ENCODE assay signal across 8 cellular contexts in the genomic region with DNA sequence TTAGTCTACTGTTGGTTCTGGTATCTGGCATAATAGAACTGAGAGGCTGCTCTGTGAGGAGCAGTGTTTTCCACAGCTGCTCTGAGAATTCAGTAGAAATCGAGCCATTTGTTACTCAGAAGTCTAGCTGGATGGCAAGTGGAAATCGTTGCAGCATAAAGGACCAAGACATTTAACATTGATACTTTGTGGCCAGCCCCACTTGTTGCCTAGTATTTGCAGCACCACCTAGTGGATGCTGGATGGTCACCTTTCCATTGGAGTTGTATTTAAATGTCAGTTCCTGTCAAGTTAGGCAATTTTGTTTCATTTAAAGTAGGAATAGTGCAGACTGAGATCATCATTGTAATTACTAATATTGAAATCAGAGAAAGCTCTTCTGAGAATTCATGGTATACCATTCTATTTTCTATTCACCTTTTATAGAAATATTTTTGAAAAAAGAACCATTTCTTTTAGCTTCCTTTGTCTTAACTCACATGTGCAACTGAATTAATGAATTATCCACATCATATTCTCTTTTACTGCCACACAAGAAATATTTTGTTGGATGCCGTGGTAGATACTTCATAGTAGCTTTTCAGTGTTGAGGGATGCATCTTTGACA.
DNase-seq lines count a peak whose midpoint lies in the region; ATAC-seq and TF ChIP-seq lines count a peak whose summit lies in the region.

No MANE protein-coding gene starts in this region.

- H3K4me3 Mint-ChIP-seq in glutamatergic neuron (ENCODE audit: unreplicated experiment) = no peak overlapping the region

- TF ChIP-seq CTCF in HL-60 (IDR thresholded peaks at IDR 0.05; ENCODE audit: insufficient read depth, low read length) (peak; percentile 74), glutamatergic neuron (IDR thresholded peaks at IDR 0.05; ENCODE audit: partially characterized antibody, unreplicated experiment) (peak; percentile 69), retinal pigment epithelial cell (conservative IDR thresholded peaks at IDR 0.05; ENCODE audit: low read depth, low read length) (peak; percentile 82)

- peaks cover 11% of the 10 kb centered on the region for H3K36me3 Mint-ChIP-seq in glutamatergic neuron (ENCODE audit: unreplicated experiment)

- H3K4me3 ChIP-seq in HL-60 (replicated peaks; ENCODE audit: insufficient read depth, low read length) = no peak overlapping the region
- H3K4me3 ChIP-seq in retinal pigment epithelial cell (ENCODE audit: low read length) = no peak overlapping the region

- no peaks in the 10 kb centered on the region for H3K4me1 Mint-ChIP-seq in glutamatergic neuron (ENCODE audit: low read depth, unreplicated experiment)

- DNase-seq in COR-L47 (lab: John Stamatoyannopoulos, UW) (peak; percentile 34), HL-60 (ENCODE audit: low read depth in 1 of 2, low spot score in 1 of 2) (peak; percentile 43 to 84), RPMI8226 (peak; percentile 59), glutamatergic neuron (peak; percentile 45), retinal pigment epithelial cell (ENCODE audit: low read depth) (peak; percentile 37), retina (no peak)
- DNase-seq in activated T-helper 9 cell treated with anti-CD3 and anti-CD28 coated beads, Interleukin-2, amount 50 U/mL, for 16 hours (ENCODE audit: low read depth) = peak; percentile 23

- no peaks in the 10 kb centered on the region for H3K27me3 ChIP-seq in HL-60 (ENCODE audit: insufficient read depth, poor library complexity, severe bottlenecking)

- peak; percentile 71 for ATAC-seq in GM19397 (IDR thresholded peaks at IDR 0.05; ENCODE audit: unreplicated experiment)

- peaks cover 3% of the 10 kb centered on the region for H3K9me3 Mint-ChIP-seq in glutamatergic neuron (ENCODE audit: unreplicated experiment)

- H3K27ac ChIP-seq in HL-60 (replicated peaks) = no peak overlapping the region

- H3K27ac Mint-ChIP-seq in glutamatergic neuron (ENCODE audit: unreplicated experiment) = no peak overlapping the region

- no peaks in the 10 kb centered on the region for H3K27me3 Mint-ChIP-seq in glutamatergic neuron (ENCODE audit: unreplicated experiment)
